9 cellular contexts compared by ENCODE assay signal in genomic region chr1:21332691-21333449, GRCh38. TPM values are rescaled to one million over a fixed set of nuclear protein-coding genes. Genes with fewer than 3 reads are reported as not detected.
DNase-seq lines count a peak whose midpoint lies in the region; ATAC-seq and TF ChIP-seq lines count a peak whose summit lies in the region.
"Had no signal": no experiment of that assay in that cellular context is flagged by ENCODE, and none has a peak within 500 bp of the region (broad histone marks: within the 10 kb centered on the region; RNA-seq: fewer than 3 reads in every experiment).

No MANE protein-coding gene starts in this region.

- H3K9me3 ChIP-seq in WERI-Rb-1 (ENCODE audit: severe bottlenecking), result no peaks in the 10 kb centered on the region

- H3K27ac Mint-ChIP-seq in T-helper 1 cell treated with Interleukin-12 subunit alpha and Interleukin-12 subunit beta and Interleukin-4 antibody, amounts not matched to agents 30 μg/mL and 1 μg/mL, for 36 hours, result peak overlapping the region; percentile 21
- H3K27ac Mint-ChIP-seq in immature natural killer cell, result peak overlapping the region; percentile 86 to 98 (median 97)
- H3K27ac Mint-ChIP-seq in stimulated activated memory B cell treated with anti-CD40 and anti-IgM and Interleukin-4, amounts not matched to agents 10 μg/mL and 1 μg/mL and 100 μg/mL, for 72 hours, result peak overlapping the region; percentile 94

- peaks cover 14% of the 10 kb centered on the region for H3K36me3 Mint-ChIP-seq in T-helper 1 cell treated with Interleukin-12 subunit alpha and Interleukin-12 subunit beta and Interleukin-4 antibody, amounts not matched to agents 30 μg/mL and 1 μg/mL, for 36 hours (ENCODE audit: low read depth)
- peaks cover 4 to 10% (median 8%) of the 10 kb centered on the region in 3 donors for H3K36me3 Mint-ChIP-seq in immature natural killer cell
- peaks cover 11% of the 10 kb centered on the region for H3K36me3 Mint-ChIP-seq in stimulated activated memory B cell treated with anti-CD40 and anti-IgM and Interleukin-4, amounts not matched to agents 10 μg/mL and 1 μg/mL and 100 μg/mL, for 72 hours

- H3K9me3 Mint-ChIP-seq in T-helper 1 cell treated with Interleukin-12 subunit alpha and Interleukin-12 subunit beta and Interleukin-4 antibody, amounts not matched to agents 30 μg/mL and 1 μg/mL, for 36 hours, result no peaks in the 10 kb centered on the region
- H3K9me3 Mint-ChIP-seq in immature natural killer cell, result peaks cover 0 to 1% (median 0%) of the 10 kb centered on the region in 6 donors
- H3K9me3 Mint-ChIP-seq in stimulated activated memory B cell treated with anti-CD40 and anti-IgM and Interleukin-4, amounts not matched to agents 10 μg/mL and 1 μg/mL and 100 μg/mL, for 72 hours, result no peaks in the 10 kb centered on the region

- H3K4me3 ChIP-seq in WERI-Rb-1 (ENCODE audit: low read depth, low read length), result no peak overlapping the region

- H3K27ac ChIP-seq in WERI-Rb-1, result peak overlapping the region; percentile 34; the same call in 1 of the 2 replicates

- H3K4me3 Mint-ChIP-seq in T-helper 1 cell treated with Interleukin-12 subunit alpha and Interleukin-12 subunit beta and Interleukin-4 antibody, amounts not matched to agents 30 μg/mL and 1 μg/mL, for 36 hours, result no peak overlapping the region
- peak overlapping the region in 2 of 5 donors; percentile 25 to 43 for H3K4me3 Mint-ChIP-seq in immature natural killer cell
- H3K4me3 Mint-ChIP-seq in stimulated activated memory B cell treated with anti-CD40 and anti-IgM and Interleukin-4, amounts not matched to agents 10 μg/mL and 1 μg/mL and 100 μg/mL, for 72 hours, result no peak overlapping the region

- H3K4me1 Mint-ChIP-seq in T-helper 1 cell treated with Interleukin-12 subunit alpha and Interleukin-12 subunit beta and Interleukin-4 antibody, amounts not matched to agents 30 μg/mL and 1 μg/mL, for 36 hours (ENCODE audit: low read depth), result peaks cover 66% of the 10 kb centered on the region
- H3K4me1 Mint-ChIP-seq in immature natural killer cell, result peaks cover 71 to 85% of the 10 kb centered on the region in 2 donors
- H3K4me1 Mint-ChIP-seq in stimulated activated memory B cell treated with anti-CD40 and anti-IgM and Interleukin-4, amounts not matched to agents 10 μg/mL and 1 μg/mL and 100 μg/mL, for 72 hours, result peaks cover 92% of the 10 kb centered on the region

- H3K27me3 ChIP-seq in WERI-Rb-1 (ENCODE audit: insufficient read depth, low read depth, severe bottlenecking), result no peaks in the 10 kb centered on the region

- TF ChIP-seq CTCF in WERI-Rb-1 (IDR thresholded peaks at IDR 0.05; ENCODE audit: low read depth, low read length), result no peak

- H3K27me3 Mint-ChIP-seq in T-helper 1 cell treated with Interleukin-12 subunit alpha and Interleukin-12 subunit beta and Interleukin-4 antibody, amounts not matched to agents 30 μg/mL and 1 μg/mL, for 36 hours (ENCODE audit: low read depth), result no peaks in the 10 kb centered on the region
- H3K27me3 Mint-ChIP-seq in immature natural killer cell (ENCODE audit: low read depth in 3 of 3), result peaks cover 9 to 15% (median 10%) of the 10 kb centered on the region in 3 donors
- no peaks in the 10 kb centered on the region for H3K27me3 Mint-ChIP-seq in stimulated activated memory B cell treated with anti-CD40 and anti-IgM and Interleukin-4, amounts not matched to agents 10 μg/mL and 1 μg/mL and 100 μg/mL, for 72 hours

- DNase-seq in T-helper 1 cell (no peak), WERI-Rb-1 (no peak), immature natural killer cell (no peak), NCI-H1694 treated with DMSO at 0.1 percent for 48 hours (lab: John Stamatoyannopoulos, UW) (no peak), GM19240 (ENCODE audit: insufficient read length, low spot score) (no peak)
- DNase-seq: NCI-H446 treated with DMSO at 0.1 percent for 48 hours had no signal

- H3K36me3 ChIP-seq in WERI-Rb-1, result peaks cover 2% of the 10 kb centered on the region; the same call in 1 of the 2 replicates

- ATAC-seq in stimulated activated memory B cell treated with anti-CD40 and anti-IgM and Interleukin-4, amounts not matched to agents 10 μg/mL and 1 μg/mL and 100 μg/mL, for 72 hours, result no peak
- ATAC-seq in GM18907 (IDR thresholded peaks at IDR 0.05; ENCODE audit: unreplicated experiment), result no peak

RNA-seq across cellular contexts. Expression of gene ECE1, which starts 42.6 kb away (rescaled TPM):
- 10 to 100 TPM in 1 of 3 donors, 1 to 10 TPM in 2; 3.3 to 24.7 (median 4.3) TPM for polyA plus RNA-seq in immature natural killer cell

Comparison
In these comparisons a context has a peak if more than half of its experiments do, and no peak if none do; other contexts are left out.
1. H3K27ac Mint-ChIP-seq: peak in every context shown above with its lines; median percentile 97 in immature natural killer cell; 94 in stimulated activated memory B cell treated with anti-CD40 and anti-IgM and Interleukin-4, amounts not matched to agents 10 μg/mL and 1 μg/mL and 100 μg/mL, for 72 hours; 21 in T-helper 1 cell treated with Interleukin-12 subunit alpha and Interleukin-12 subunit beta and Interleukin-4 antibody, amounts not matched to agents 30 μg/mL and 1 μg/mL, for 36 hours.